Comparison of ENCODE assay signal across 2 cellular contexts in the genomic region with DNA sequence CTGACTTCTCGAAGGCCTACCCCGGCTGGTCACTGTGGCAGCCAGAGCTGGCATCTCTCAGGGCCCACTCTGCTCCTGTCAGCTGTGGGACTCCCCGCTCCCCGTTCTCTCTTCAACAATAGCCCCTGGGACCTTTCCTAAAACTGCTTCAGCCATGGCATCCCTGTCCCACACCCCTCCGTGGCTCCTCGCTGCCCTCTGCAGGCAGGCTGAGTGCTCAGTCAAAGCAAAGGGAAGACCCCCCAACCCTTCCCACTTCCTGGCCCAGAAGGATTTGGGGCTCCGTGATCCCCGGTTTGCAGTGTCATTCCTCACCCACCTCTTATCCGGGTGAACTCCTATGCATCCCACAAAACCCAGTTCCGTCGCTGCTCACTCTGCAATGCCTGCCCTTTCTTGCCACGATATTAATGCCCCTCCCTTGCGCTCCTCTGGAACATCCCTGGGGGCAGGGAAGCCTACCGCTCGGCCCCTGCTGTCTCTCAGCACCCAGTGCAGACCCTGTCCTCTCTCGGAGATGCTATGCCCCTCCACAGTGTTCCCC.
TF ChIP-seq lines count a peak whose summit lies in the region.

No MANE protein-coding gene starts in this region.

TF ChIP-seq in HCT116, 20 proteins besides CTCF, POLR2A, EP300 and RAD21:
- TF ChIP-seq, protein P1, sequence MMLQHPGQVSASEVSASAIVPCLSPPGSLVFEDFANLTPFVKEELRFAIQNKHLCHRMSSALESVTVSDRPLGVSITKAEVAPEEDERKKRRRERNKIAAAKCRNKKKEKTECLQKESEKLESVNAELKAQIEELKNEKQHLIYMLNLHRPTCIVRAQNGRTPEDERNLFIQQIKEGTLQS (IDR thresholded peaks at IDR 0.05): no peak
- TF ChIP-seq SP1 (IDR thresholded peaks at IDR 0.05; ENCODE audit: low read depth) (no peak), CEBPB (IDR thresholded peaks at IDR 0.05; ENCODE audit: low read depth) (no peak), SRF (IDR thresholded peaks at IDR 0.05; ENCODE audit: low read depth) (no peak), EGR1 (IDR thresholded peaks at IDR 0.05; ENCODE audit: low read depth) (no peak), EZH2 (IDR thresholded peaks at IDR 0.05) (no peak), TCF7L2 (IDR thresholded peaks at IDR 0.05; ENCODE audit: borderline replicate concordance, extremely low read depth, insufficient read depth, insufficient read length) (no peak), POLR2AphosphoS5 (IDR thresholded peaks at IDR 0.05; ENCODE audit: low read depth, low read length) (no peak), FOSL1 (IDR thresholded peaks at IDR 0.05; ENCODE audit: low read depth) (no peak), JUND (IDR thresholded peaks at IDR 0.05) (no peak), ELF1 (IDR thresholded peaks at IDR 0.05; ENCODE audit: borderline replicate concordance, low read depth) (no peak), ZNF274 (IDR thresholded peaks at IDR 0.05; ENCODE audit: low read depth, low read length) (no peak), EZH2phosphoT487 (IDR thresholded peaks at IDR 0.05; ENCODE audit: borderline replicate concordance) (no peak)
- TF ChIP-seq, protein P2, sequence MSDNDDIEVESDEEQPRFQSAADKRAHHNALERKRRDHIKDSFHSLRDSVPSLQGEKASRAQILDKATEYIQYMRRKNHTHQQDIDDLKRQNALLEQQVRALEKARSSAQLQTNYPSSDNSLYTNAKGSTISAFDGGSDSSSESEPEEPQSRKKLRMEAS (IDR thresholded peaks at IDR 0.05): no peak
- TF ChIP-seq, protein P3, sequence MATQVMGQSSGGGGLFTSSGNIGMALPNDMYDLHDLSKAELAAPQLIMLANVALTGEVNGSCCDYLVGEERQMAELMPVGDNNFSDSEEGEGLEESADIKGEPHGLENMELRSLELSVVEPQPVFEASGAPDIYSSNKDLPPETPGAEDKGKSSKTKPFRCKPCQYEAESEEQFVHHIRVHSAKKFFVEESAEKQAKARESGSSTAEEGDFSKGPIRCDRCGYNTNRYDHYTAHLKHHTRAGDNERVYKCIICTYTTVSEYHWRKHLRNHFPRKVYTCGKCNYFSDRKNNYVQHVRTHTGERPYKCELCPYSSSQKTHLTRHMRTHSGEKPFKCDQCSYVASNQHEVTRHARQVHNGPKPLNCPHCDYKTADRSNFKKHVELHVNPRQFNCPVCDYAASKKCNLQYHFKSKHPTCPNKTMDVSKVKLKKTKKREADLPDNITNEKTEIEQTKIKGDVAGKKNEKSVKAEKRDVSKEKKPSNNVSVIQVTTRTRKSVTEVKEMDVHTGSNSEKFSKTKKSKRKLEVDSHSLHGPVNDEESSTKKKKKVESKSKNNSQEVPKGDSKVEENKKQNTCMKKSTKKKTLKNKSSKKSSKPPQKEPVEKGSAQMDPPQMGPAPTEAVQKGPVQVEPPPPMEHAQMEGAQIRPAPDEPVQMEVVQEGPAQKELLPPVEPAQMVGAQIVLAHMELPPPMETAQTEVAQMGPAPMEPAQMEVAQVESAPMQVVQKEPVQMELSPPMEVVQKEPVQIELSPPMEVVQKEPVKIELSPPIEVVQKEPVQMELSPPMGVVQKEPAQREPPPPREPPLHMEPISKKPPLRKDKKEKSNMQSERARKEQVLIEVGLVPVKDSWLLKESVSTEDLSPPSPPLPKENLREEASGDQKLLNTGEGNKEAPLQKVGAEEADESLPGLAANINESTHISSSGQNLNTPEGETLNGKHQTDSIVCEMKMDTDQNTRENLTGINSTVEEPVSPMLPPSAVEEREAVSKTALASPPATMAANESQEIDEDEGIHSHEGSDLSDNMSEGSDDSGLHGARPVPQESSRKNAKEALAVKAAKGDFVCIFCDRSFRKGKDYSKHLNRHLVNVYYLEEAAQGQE (IDR thresholded peaks at IDR 0.05; ENCODE audit: low read depth): no peak
- TF ChIP-seq, protein P4, sequence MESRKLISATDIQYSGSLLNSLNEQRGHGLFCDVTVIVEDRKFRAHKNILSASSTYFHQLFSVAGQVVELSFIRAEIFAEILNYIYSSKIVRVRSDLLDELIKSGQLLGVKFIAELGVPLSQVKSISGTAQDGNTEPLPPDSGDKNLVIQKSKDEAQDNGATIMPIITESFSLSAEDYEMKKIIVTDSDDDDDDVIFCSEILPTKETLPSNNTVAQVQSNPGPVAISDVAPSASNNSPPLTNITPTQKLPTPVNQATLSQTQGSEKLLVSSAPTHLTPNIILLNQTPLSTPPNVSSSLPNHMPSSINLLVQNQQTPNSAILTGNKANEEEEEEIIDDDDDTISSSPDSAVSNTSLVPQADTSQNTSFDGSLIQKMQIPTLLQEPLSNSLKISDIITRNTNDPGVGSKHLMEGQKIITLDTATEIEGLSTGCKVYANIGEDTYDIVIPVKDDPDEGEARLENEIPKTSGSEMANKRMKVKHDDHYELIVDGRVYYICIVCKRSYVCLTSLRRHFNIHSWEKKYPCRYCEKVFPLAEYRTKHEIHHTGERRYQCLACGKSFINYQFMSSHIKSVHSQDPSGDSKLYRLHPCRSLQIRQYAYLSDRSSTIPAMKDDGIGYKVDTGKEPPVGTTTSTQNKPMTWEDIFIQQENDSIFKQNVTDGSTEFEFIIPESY (IDR thresholded peaks at IDR 0.05; ENCODE audit: extremely low read depth, insufficient replicate concordance, low read length): no peak

TF ChIP-seq in liver, 16 proteins besides CTCF, POLR2A, EP300 and RAD21:
- no peak for TF ChIP-seq SP1 (IDR thresholded peaks at IDR 0.05)
- TF ChIP-seq HNF4A (conservative IDR thresholded peaks at IDR 0.05): no peak
- TF ChIP-seq, protein P2 (IDR thresholded peaks at IDR 0.05): no peak
- TF ChIP-seq, protein P1 (IDR thresholded peaks at IDR 0.05): no peak
- no peak for TF ChIP-seq FOXA1 (IDR thresholded peaks at IDR 0.05)
- TF ChIP-seq GABPA (IDR thresholded peaks at IDR 0.05 in 1 of 2, conservative IDR thresholded peaks at IDR 0.05 in 1 of 2): no peak
- TF ChIP-seq, protein P3 (IDR thresholded peaks at IDR 0.05): no peak
- no peak for TF ChIP-seq EGR1 (IDR thresholded peaks at IDR 0.05; ENCODE audit: low read depth in 2 of 2)
- no peak for TF ChIP-seq YY1 (IDR thresholded peaks at IDR 0.05)
- TF ChIP-seq HNF4G (IDR thresholded peaks at IDR 0.05): no peak
- no peak for TF ChIP-seq TAF1 (conservative IDR thresholded peaks at IDR 0.05)
- TF ChIP-seq, protein P4 (IDR thresholded peaks at IDR 0.05): no peak
- TF ChIP-seq NR2F2 (IDR thresholded peaks at IDR 0.05): no peak
- no peak for TF ChIP-seq JUND (IDR thresholded peaks at IDR 0.05)
- no peak for TF ChIP-seq RXRA (IDR thresholded peaks at IDR 0.05)
- TF ChIP-seq FOXA2 (IDR thresholded peaks at IDR 0.05): no peak
TF ChIP-seq in liver: peak in this region for 0.
